ENCODE assay signal across 2 cellular contexts in the genomic region with DNA sequence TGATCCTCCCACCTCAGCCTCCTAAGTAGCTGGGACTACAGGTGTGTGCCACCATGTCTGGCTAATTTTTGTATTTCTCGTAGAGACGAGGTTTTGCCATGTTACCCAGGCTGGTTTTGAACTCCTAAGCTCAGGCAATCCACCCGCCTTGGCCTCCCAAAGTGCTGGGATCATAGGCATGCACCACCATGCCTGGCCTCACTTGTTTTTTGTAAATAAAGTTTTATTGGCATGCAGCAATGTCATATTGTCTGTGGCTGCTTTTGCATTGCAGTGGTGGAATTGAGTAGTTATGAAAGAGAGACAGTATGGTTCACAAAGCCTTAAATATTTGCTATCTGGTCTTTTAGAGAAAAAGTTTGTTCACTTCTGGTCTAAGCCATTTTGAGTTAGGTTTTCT.
A peak's percentile ranks its signal among the peaks of the same experiment; 100 is the strongest.
TF ChIP-seq lines count a peak whose summit lies in the region.

No MANE protein-coding gene starts in this region.

TF ChIP-seq in HepG2, 621 proteins besides CTCF, POLR2A, EP300 and RAD21 (continued from another document):
- TF ChIP-seq, protein P1, sequence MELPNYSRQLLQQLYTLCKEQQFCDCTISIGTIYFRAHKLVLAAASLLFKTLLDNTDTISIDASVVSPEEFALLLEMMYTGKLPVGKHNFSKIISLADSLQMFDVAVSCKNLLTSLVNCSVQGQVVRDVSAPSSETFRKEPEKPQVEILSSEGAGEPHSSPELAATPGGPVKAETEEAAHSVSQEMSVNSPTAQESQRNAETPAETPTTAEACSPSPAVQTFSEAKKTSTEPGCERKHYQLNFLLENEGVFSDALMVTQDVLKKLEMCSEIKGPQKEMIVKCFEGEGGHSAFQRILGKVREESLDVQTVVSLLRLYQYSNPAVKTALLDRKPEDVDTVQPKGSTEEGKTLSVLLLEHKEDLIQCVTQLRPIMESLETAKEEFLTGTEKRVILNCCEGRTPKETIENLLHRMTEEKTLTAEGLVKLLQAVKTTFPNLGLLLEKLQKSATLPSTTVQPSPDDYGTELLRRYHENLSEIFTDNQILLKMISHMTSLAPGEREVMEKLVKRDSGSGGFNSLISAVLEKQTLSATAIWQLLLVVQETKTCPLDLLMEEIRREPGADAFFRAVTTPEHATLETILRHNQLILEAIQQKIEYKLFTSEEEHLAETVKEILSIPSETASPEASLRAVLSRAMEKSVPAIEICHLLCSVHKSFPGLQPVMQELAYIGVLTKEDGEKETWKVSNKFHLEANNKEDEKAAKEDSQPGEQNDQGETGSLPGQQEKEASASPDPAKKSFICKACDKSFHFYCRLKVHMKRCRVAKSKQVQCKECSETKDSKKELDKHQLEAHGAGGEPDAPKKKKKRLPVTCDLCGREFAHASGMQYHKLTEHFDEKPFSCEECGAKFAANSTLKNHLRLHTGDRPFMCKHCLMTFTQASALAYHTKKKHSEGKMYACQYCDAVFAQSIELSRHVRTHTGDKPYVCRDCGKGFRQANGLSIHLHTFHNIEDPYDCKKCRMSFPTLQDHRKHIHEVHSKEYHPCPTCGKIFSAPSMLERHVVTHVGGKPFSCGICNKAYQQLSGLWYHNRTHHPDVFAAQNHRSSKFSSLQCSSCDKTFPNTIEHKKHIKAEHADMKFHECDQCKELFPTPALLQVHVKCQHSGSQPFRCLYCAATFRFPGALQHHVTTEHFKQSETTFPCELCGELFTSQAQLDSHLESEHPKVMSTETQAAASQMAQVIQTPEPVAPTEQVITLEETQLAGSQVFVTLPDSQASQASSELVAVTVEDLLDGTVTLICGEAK (IDR thresholded peaks at IDR 0.05): peak; percentile 81
- TF ChIP-seq, protein P1 (CRISPR knock-in tag; IDR thresholded peaks at IDR 0.05): peak; percentile 99
- TF ChIP-seq ZSCAN30 (CRISPR knock-in tag; IDR thresholded peaks at IDR 0.05): 0 out of 2 replicates have a peak, but pooled peaks have one; percentile 39
- TF ChIP-seq, protein P2, sequence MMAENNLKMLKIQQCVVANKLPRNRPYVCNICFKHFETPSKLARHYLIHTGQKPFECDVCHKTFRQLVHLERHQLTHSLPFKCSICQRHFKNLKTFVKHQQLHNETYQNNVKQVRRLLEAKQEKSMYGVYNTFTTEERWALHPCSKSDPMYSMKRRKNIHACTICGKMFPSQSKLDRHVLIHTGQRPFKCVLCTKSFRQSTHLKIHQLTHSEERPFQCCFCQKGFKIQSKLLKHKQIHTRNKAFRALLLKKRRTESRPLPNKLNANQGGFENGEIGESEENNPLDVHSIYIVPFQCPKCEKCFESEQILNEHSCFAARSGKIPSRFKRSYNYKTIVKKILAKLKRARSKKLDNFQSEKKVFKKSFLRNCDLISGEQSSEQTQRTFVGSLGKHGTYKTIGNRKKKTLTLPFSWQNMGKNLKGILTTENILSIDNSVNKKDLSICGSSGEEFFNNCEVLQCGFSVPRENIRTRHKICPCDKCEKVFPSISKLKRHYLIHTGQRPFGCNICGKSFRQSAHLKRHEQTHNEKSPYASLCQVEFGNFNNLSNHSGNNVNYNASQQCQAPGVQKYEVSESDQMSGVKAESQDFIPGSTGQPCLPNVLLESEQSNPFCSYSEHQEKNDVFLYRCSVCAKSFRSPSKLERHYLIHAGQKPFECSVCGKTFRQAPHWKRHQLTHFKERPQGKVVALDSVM (CRISPR knock-in tag; IDR thresholded peaks at IDR 0.05): peak; percentile 32; the same call in 1 of the 2 replicates
TF ChIP-seq in HepG2: peak in this region for 4.

TF ChIP-seq in GM12878, 131 proteins besides CTCF, POLR2A, EP300 and RAD21:
- TF ChIP-seq, protein P3, sequence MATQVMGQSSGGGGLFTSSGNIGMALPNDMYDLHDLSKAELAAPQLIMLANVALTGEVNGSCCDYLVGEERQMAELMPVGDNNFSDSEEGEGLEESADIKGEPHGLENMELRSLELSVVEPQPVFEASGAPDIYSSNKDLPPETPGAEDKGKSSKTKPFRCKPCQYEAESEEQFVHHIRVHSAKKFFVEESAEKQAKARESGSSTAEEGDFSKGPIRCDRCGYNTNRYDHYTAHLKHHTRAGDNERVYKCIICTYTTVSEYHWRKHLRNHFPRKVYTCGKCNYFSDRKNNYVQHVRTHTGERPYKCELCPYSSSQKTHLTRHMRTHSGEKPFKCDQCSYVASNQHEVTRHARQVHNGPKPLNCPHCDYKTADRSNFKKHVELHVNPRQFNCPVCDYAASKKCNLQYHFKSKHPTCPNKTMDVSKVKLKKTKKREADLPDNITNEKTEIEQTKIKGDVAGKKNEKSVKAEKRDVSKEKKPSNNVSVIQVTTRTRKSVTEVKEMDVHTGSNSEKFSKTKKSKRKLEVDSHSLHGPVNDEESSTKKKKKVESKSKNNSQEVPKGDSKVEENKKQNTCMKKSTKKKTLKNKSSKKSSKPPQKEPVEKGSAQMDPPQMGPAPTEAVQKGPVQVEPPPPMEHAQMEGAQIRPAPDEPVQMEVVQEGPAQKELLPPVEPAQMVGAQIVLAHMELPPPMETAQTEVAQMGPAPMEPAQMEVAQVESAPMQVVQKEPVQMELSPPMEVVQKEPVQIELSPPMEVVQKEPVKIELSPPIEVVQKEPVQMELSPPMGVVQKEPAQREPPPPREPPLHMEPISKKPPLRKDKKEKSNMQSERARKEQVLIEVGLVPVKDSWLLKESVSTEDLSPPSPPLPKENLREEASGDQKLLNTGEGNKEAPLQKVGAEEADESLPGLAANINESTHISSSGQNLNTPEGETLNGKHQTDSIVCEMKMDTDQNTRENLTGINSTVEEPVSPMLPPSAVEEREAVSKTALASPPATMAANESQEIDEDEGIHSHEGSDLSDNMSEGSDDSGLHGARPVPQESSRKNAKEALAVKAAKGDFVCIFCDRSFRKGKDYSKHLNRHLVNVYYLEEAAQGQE (IDR thresholded peaks at IDR 0.05; ENCODE audit: low read depth, low read length): no peak
- TF ChIP-seq, protein P1 (IDR thresholded peaks at IDR 0.05; ENCODE audit: borderline replicate concordance): peak; percentile 80
- TF ChIP-seq, protein P4, sequence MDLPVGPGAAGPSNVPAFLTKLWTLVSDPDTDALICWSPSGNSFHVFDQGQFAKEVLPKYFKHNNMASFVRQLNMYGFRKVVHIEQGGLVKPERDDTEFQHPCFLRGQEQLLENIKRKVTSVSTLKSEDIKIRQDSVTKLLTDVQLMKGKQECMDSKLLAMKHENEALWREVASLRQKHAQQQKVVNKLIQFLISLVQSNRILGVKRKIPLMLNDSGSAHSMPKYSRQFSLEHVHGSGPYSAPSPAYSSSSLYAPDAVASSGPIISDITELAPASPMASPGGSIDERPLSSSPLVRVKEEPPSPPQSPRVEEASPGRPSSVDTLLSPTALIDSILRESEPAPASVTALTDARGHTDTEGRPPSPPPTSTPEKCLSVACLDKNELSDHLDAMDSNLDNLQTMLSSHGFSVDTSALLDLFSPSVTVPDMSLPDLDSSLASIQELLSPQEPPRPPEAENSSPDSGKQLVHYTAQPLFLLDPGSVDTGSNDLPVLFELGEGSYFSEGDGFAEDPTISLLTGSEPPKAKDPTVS (IDR thresholded peaks at IDR 0.05; ENCODE audit: low read depth, low read length): no peak
- TF ChIP-seq, protein P5, sequence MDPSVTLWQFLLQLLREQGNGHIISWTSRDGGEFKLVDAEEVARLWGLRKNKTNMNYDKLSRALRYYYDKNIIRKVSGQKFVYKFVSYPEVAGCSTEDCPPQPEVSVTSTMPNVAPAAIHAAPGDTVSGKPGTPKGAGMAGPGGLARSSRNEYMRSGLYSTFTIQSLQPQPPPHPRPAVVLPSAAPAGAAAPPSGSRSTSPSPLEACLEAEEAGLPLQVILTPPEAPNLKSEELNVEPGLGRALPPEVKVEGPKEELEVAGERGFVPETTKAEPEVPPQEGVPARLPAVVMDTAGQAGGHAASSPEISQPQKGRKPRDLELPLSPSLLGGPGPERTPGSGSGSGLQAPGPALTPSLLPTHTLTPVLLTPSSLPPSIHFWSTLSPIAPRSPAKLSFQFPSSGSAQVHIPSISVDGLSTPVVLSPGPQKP (IDR thresholded peaks at IDR 0.05; ENCODE audit: low read depth, low read length): no peak
- no peak for TF ChIP-seq MXI1 (IDR thresholded peaks at IDR 0.05; ENCODE audit: low read depth, low read length)
- no peak for TF ChIP-seq RCOR1 (conservative IDR thresholded peaks at IDR 0.05; ENCODE audit: low read depth, low read length)
